21 cellular contexts compared by ENCODE assay signal in genomic region chr19:39190768-39191167, GRCh38. TPM values are rescaled to one million over a fixed set of nuclear protein-coding genes. Genes with fewer than 3 reads are reported as not detected.
A peak's percentile ranks its signal among the peaks of the same experiment; 100 is the strongest.
DNase-seq lines count a peak whose midpoint lies in the region; ATAC-seq, FAIRE-seq and TF ChIP-seq lines count a peak whose summit lies in the region.
"Had no signal": no experiment of that assay in that cellular context is flagged by ENCODE, and none has a peak within 500 bp of the region (broad histone marks: within the 10 kb centered on the region; RNA-seq: fewer than 3 reads in every experiment).

No MANE protein-coding gene starts in this region.

- H3K4me2 ChIP-seq in A549 = peak overlapping the region; percentile 41
- no peak overlapping the region for H3K4me2 ChIP-seq in mesenchymal stem cell (ENCODE audit: low read length, poor library complexity, severe bottlenecking)
- H3K4me2 ChIP-seq: GM23338 had no signal

- H3K36me3 Mint-ChIP-seq in WTC11 = no peaks in the 10 kb centered on the region
- H3K36me3 Mint-ChIP-seq in CD4-positive, alpha-beta memory T cell = no peaks in the 10 kb centered on the region
- H3K36me3 Mint-ChIP-seq: CD14-positive monocyte; CD8-positive, alpha-beta memory T cell had no signal

- H2AK5ac ChIP-seq in mesenchymal stem cell (ENCODE audit: low read length, severe bottlenecking) = no peak overlapping the region

- H2BK120ac ChIP-seq in mesenchymal stem cell (ENCODE audit: low read depth, low read length) = no peak overlapping the region

- H3K4me1 Mint-ChIP-seq in WTC11 = peaks cover 9% of the 10 kb centered on the region; the same call in 1 of the 2 replicates
- H3K4me1 Mint-ChIP-seq in CD4-positive, alpha-beta memory T cell = peaks cover 8 to 13% (median 10%) of the 10 kb centered on the region in 4 donors
- H3K4me1 Mint-ChIP-seq: CD14-positive monocyte had no signal

- H3K18ac ChIP-seq in mesenchymal stem cell (ENCODE audit: low read depth in 1 of 2, low read length in 2 of 2) = no peak overlapping the region

- H4K8ac ChIP-seq in mesenchymal stem cell (ENCODE audit: low read length) = no peak overlapping the region

- H3K9me3 Mint-ChIP-seq in WTC11 = no peaks in the 10 kb centered on the region
- H3K9me3 Mint-ChIP-seq in CD4-positive, alpha-beta memory T cell = no peaks in the 10 kb centered on the region
- H3K9me3 Mint-ChIP-seq: CD8-positive, alpha-beta memory T cell; GM23338 had no signal

- H3K4me1 ChIP-seq in A549 = peaks cover 38% of the 10 kb centered on the region
- H3K4me1 ChIP-seq in mesenchymal stem cell (ENCODE audit: control insufficient read depth, insufficient read depth, low read depth, low read length) = peaks cover 12% of the 10 kb centered on the region
- peaks cover 9% of the 10 kb centered on the region for H3K4me1 ChIP-seq in CD4-positive, alpha-beta memory T cell (ENCODE audit: insufficient read depth, low read length)

- H3K4me3 Mint-ChIP-seq in WTC11 = no peak overlapping the region
- no peak overlapping the region for H3K4me3 Mint-ChIP-seq in CD4-positive, alpha-beta memory T cell
- H3K4me3 Mint-ChIP-seq: CD14-positive monocyte; CD8-positive, alpha-beta memory T cell; GM23338 had no signal

- H3K27me3 ChIP-seq in mesenchymal stem cell (ENCODE audit: control insufficient read depth in 1 of 2, insufficient read depth in 1 of 2, low read length in 2 of 2) (peaks cover 16 to 36% of the 10 kb centered on the region in 2 experiments), MG63 (peaks cover 3% of the 10 kb centered on the region; the same call in 1 of the 2 replicates)
- peaks cover 10% of the 10 kb centered on the region for H3K27me3 ChIP-seq in CD4-positive, alpha-beta memory T cell (ENCODE audit: insufficient read depth, low read length)

- TF ChIP-seq POLR2A in A549 (IDR thresholded peaks at IDR 0.05; ENCODE audit: low read length) = no peak

- no peak for ATAC-seq in A549
- no peak for ATAC-seq in WTC11
- ATAC-seq: GM23338 had no signal

- H3K9ac ChIP-seq in mesenchymal stem cell (ENCODE audit: low read length) = no peak overlapping the region

- H3K36me3 ChIP-seq in mesenchymal stem cell (ENCODE audit: control insufficient read depth in 1 of 2, insufficient read depth in 2 of 2, low read depth in 1 of 2, low read length in 2 of 2) = no peaks in the 10 kb centered on the region
- H3K36me3 ChIP-seq in CD4-positive, alpha-beta memory T cell (ENCODE audit: insufficient read depth, low read length) = no peaks in the 10 kb centered on the region
- H3K36me3 ChIP-seq in MG63 = no peaks in the 10 kb centered on the region

- no peak overlapping the region for H2BK5ac ChIP-seq in mesenchymal stem cell (ENCODE audit: low read depth, low read length, poor library complexity, severe bottlenecking)

- TF ChIP-seq CTCF in A549 (IDR thresholded peaks at IDR 0.05) (no peak), WTC11 (IDR thresholded peaks at IDR 0.05) (no peak)

- no peaks in the 10 kb centered on the region for H3K79me1 ChIP-seq in mesenchymal stem cell (replicated peaks; ENCODE audit: low read length, poor library complexity, severe bottlenecking)

- H3K27me3 Mint-ChIP-seq in WTC11 (ENCODE audit: low read depth) = peaks cover 20% of the 10 kb centered on the region
- peaks cover 20 to 24% of the 10 kb centered on the region in 2 donors for H3K27me3 Mint-ChIP-seq in CD4-positive, alpha-beta memory T cell

- no peak overlapping the region for H4K91ac ChIP-seq in mesenchymal stem cell (ENCODE audit: low read length)

- peak; percentile 99 for FAIRE-seq in A549 (lab: Jason Lieb, UNC)
- FAIRE-seq: A204.1, G401.6, GM12891, HTR-8/SVneo had no signal

- POLR2A ChIA-PET in A549 (lab: Yijun Ruan, JAX) = no interaction called here
- POLR2A ChIA-PET in WTC11 (lab: Charles Lee) = no interaction called here
- POLR2A ChIA-PET in CD4-positive, alpha-beta memory T cell (lab: Charles Lee; ENCODE audit: partially characterized antibody) = no interaction called here

- no peak for TF ChIP-seq RAD21 in A549 (conservative IDR thresholded peaks at IDR 0.05 in 1 of 2, IDR thresholded peaks at IDR 0.05 in 1 of 2)

- no peak overlapping the region for H2BK12ac ChIP-seq in mesenchymal stem cell (ENCODE audit: low read length in 2 of 2)

- CTCF ChIA-PET in A549 (lab: Yijun Ruan, JAX) = interaction anchor here (0.6 to 2.5 kb wide), 6 partner anchors 41 to 229 kb away, joined by 3 to 10 read pairs (median 3); no protein-coding TSS in a partner anchor
- CTCF ChIA-PET in WTC11 (lab: Charles Lee) = no interaction called here
- CTCF ChIA-PET in CD4-positive, alpha-beta memory T cell (lab: Charles Lee; ENCODE audit: partially characterized antibody) = no interaction called here

- DNase-seq in A549 (ENCODE audit: low read depth in 1 of 2, low spot score in 1 of 2) = peak in 1 of 2 experiments; percentile 68
- DNase-seq in DMS79 treated with DMSO at 0.1 percent for 48 hours (lab: John Stamatoyannopoulos, UW) = peak; percentile 19
- DNase-seq in WTC11 (ENCODE audit: low spot score) = no peak
- DNase-seq in mesenchymal stem cell = peak; percentile 9
- DNase-seq in CD4-positive, alpha-beta memory T cell = no peak
- DNase-seq in NCI-H2196 (lab: John Stamatoyannopoulos, UW; ENCODE audit: unreplicated experiment) = no peak
- no peak for DNase-seq in MG63
- no peak for DNase-seq in cerebellum (ENCODE audit: low spot score)
- DNase-seq: Caco-2; CD8-positive, alpha-beta memory T cell; DMS53; EL; H7 had no signal

- peak overlapping the region in 1 of 2 experiments; percentile 0; a peak in 1 of 6 replicates for H3K27ac ChIP-seq in A549
- H3K27ac ChIP-seq in mesenchymal stem cell (ENCODE audit: low read length, poor library complexity, severe bottlenecking) = no peak overlapping the region
- H3K27ac ChIP-seq in CD4-positive, alpha-beta memory T cell (ENCODE audit: low read depth, low read length) = no peak overlapping the region

- no peak overlapping the region for H3K14ac ChIP-seq in mesenchymal stem cell (ENCODE audit: low read length in 2 of 2)

- TF ChIP-seq EP300 in A549 (IDR thresholded peaks at IDR 0.05) = no peak

- 37% methylated on average over 11 of the region's 11 CpGs for WGBS in A549 (ENCODE audit: missing lambda C conversion rate)
- 60% methylated on average over 9 of the region's 11 CpGs for WGBS in mesenchymal stem cell

- no peaks in the 10 kb centered on the region for H3K9me3 ChIP-seq in A549
- H3K9me3 ChIP-seq in mesenchymal stem cell (ENCODE audit: control insufficient read depth, low read length) = no peaks in the 10 kb centered on the region
- no peaks in the 10 kb centered on the region for H3K9me3 ChIP-seq in CD4-positive, alpha-beta memory T cell (ENCODE audit: control insufficient read depth in 1 of 2, low read length in 2 of 2)
- no peaks in the 10 kb centered on the region for H3K9me3 ChIP-seq in MG63
- H3K9me3 ChIP-seq: Caco-2 had no signal

- no peak overlapping the region for H3K23ac ChIP-seq in mesenchymal stem cell (ENCODE audit: low read length in 2 of 2)

- no peak overlapping the region for H2AFZ ChIP-seq in mesenchymal stem cell (ENCODE audit: low read depth, low read length)
- H2AFZ ChIP-seq: GM23338 had no signal

- H3K4ac ChIP-seq in mesenchymal stem cell (ENCODE audit: low read depth in 1 of 2, low read length in 2 of 2) = no peak overlapping the region

- intact Hi-C loops in CD4-positive, alpha-beta memory T cell (cut with micrococcal nuclease) = no loop called here

- no peak overlapping the region for H2BK15ac ChIP-seq in mesenchymal stem cell (ENCODE audit: low read depth, poor library complexity, severe bottlenecking)

- peak overlapping the region; percentile 11; the same call in 1 of the 2 replicates for H3K27ac Mint-ChIP-seq in WTC11
- H3K27ac Mint-ChIP-seq in CD4-positive, alpha-beta memory T cell = no peak overlapping the region
- H3K27ac Mint-ChIP-seq: CD14-positive monocyte; CD8-positive, alpha-beta memory T cell; GM23338 had no signal

- no peak overlapping the region for H3K4me3 ChIP-seq in A549
- H3K4me3 ChIP-seq in mesenchymal stem cell (ENCODE audit: insufficient read depth in 1 of 2, low read depth in 1 of 2, low read length in 2 of 2) = no peak overlapping the region
- H3K4me3 ChIP-seq in CD4-positive, alpha-beta memory T cell (ENCODE audit: low read length in 2 of 2) = no peak overlapping the region
- H3K4me3 ChIP-seq in MG63 = no peak overlapping the region
- H3K4me3 ChIP-seq: GM23338 had no signal

RNA-seq across cellular contexts. Expression of gene NCCRP1, which starts 6.0 kb away (rescaled TPM):
- 0.90 and 1.1 TPM in 2 replicates for polyA plus RNA-seq in A549 (2011; rRNA removed)
- polyA plus RNA-seq in A549 (2012; cell fraction: cytosol; rRNA removed) = 1.1 and 1.5 TPM in 2 replicates
- polyA plus RNA-seq in A549 (2012; cell fraction: nucleus; rRNA removed) = 1.8 and 2.4 TPM in 2 replicates
- 0.71 to 1.1 TPM (median 0.99 TPM) in 3 replicates for polyA plus RNA-seq in A549 (2017; fragmentation: RNase III; extraction: RNeasy Plus Mini Kit Qiagen cat#74134 plus additional on column Dnase treatment)
- polyA minus RNA-seq in A549 (2011; rRNA and poly(A)+ RNA removed) = 0.44 and 0.54 TPM in 2 replicates
- 2.0 to 2.5 TPM (median 2.2 TPM) in 3 replicates for total RNA-seq in WTC11 (2021)
- not detected for polyA plus RNA-seq in mesenchymal stem cell (2013, experiment 1 of 2)
- polyA plus RNA-seq in mesenchymal stem cell (2013, experiment 2 of 2) = not detected
- total RNA-seq in CD4-positive, alpha-beta memory T cell = not detected
- polyA plus RNA-seq in CD4-positive, alpha-beta memory T cell = not detected
- not detected in 2 replicates for total RNA-seq in MG63 (2014; rRNA removed; shearing (Covaris generic); ENCODE audit: low replicate concordance)
- total RNA-seq in cerebellum = not detected
- total RNA-seq: CD8-positive, alpha-beta memory T cell; H7 had no signal
- polyA plus RNA-seq: AG04450; CD14-positive monocyte; CD8-positive, alpha-beta memory T cell had no signal

RNA-seq across cellular contexts. Expression of gene SYCN, which starts 13.3 kb away (rescaled TPM):
- not detected in 2 replicates for polyA plus RNA-seq in A549 (2011; rRNA removed)
- not detected in 2 replicates for polyA plus RNA-seq in A549 (2012; cell fraction: cytosol; rRNA removed)
- 0.16 TPM in 1 of 2 replicates, not detected in the other for polyA plus RNA-seq in A549 (2012; cell fraction: nucleus; rRNA removed)
- not detected in 3 replicates for polyA plus RNA-seq in A549 (2017; fragmentation: RNase III; extraction: RNeasy Plus Mini Kit Qiagen cat#74134 plus additional on column Dnase treatment)
- polyA minus RNA-seq in A549 (2011; rRNA and poly(A)+ RNA removed) = not detected in 2 replicates
- 0.37 to 1.1 TPM (median 0.77 TPM) in 3 replicates for total RNA-seq in WTC11 (2021)
- polyA plus RNA-seq in mesenchymal stem cell (2013, experiment 1 of 2) = not detected
- not detected for polyA plus RNA-seq in mesenchymal stem cell (2013, experiment 2 of 2)
- not detected for total RNA-seq in CD4-positive, alpha-beta memory T cell
- not detected for polyA plus RNA-seq in CD4-positive, alpha-beta memory T cell
- not detected in 2 replicates for total RNA-seq in MG63 (2014; rRNA removed; shearing (Covaris generic); ENCODE audit: low replicate concordance)
- not detected for total RNA-seq in cerebellum
- total RNA-seq: Caco-2; CD8-positive, alpha-beta memory T cell; GM23338; H7 had no signal
- polyA plus RNA-seq: AG04450; BJ; CD14-positive monocyte; CD8-positive, alpha-beta memory T cell; GM23338 had no signal

RNA-seq across cellular contexts. Expression of gene IFNL3, which starts 54.0 kb away (rescaled TPM):
- polyA plus RNA-seq in A549 (2011; rRNA removed) (not detected in 2 replicates), A549 (2017; fragmentation: RNase III; extraction: RNeasy Plus Mini Kit Qiagen cat#74134 plus additional on column Dnase treatment) (not detected in 3 replicates)
- polyA plus RNA-seq in A549 (2012; cell fraction: cytosol; rRNA removed) = not detected in 2 replicates
- polyA plus RNA-seq in A549 (2012; cell fraction: nucleus; rRNA removed) = not detected in 2 replicates
- not detected in 2 replicates for polyA minus RNA-seq in A549 (2011; rRNA and poly(A)+ RNA removed)
- total RNA-seq in WTC11 (2021) (not detected in 3 replicates), cerebellum (not detected)
- not detected for polyA plus RNA-seq in mesenchymal stem cell (2013, experiment 1 of 2)
- polyA plus RNA-seq in mesenchymal stem cell (2013, experiment 2 of 2) = not detected
- not detected for total RNA-seq in CD4-positive, alpha-beta memory T cell
- not detected for polyA plus RNA-seq in CD4-positive, alpha-beta memory T cell
- not detected in 2 replicates for total RNA-seq in MG63 (2014; rRNA removed; shearing (Covaris generic); ENCODE audit: low replicate concordance)
- total RNA-seq: Caco-2; CD8-positive, alpha-beta memory T cell; GM23338; H7 had no signal
- polyA plus RNA-seq: AG04450; BJ; CD14-positive monocyte; CD8-positive, alpha-beta memory T cell; GM23338 had no signal

RNA-seq across cellular contexts. Expression of gene IFNL4, which starts 57.9 kb away (rescaled TPM):
- not detected in 2 replicates for polyA plus RNA-seq in A549 (2011; rRNA removed)
- polyA plus RNA-seq in A549 (2012; cell fraction: cytosol; rRNA removed) = not detected in 2 replicates
- polyA plus RNA-seq in A549 (2012; cell fraction: nucleus; rRNA removed) = not detected in 2 replicates
- polyA plus RNA-seq in A549 (2017; fragmentation: RNase III; extraction: RNeasy Plus Mini Kit Qiagen cat#74134 plus additional on column Dnase treatment) = not detected in 3 replicates
- not detected in 2 replicates for polyA minus RNA-seq in A549 (2011; rRNA and poly(A)+ RNA removed)
- total RNA-seq in WTC11 (2021) = not detected in 3 replicates
- not detected for polyA plus RNA-seq in mesenchymal stem cell (2013, experiment 1 of 2)
- not detected for polyA plus RNA-seq in mesenchymal stem cell (2013, experiment 2 of 2)
- total RNA-seq in CD4-positive, alpha-beta memory T cell = not detected
- not detected for polyA plus RNA-seq in CD4-positive, alpha-beta memory T cell
- total RNA-seq in MG63 (2014; rRNA removed; shearing (Covaris generic); ENCODE audit: low replicate concordance) = not detected in 2 replicates
- total RNA-seq in cerebellum = not detected
- total RNA-seq: Caco-2, GM23338, H7 had no signal
- polyA plus RNA-seq: AG04450; BJ; CD14-positive monocyte; CD8-positive, alpha-beta memory T cell; GM23338 had no signal

Comparison
In these comparisons a context has a peak if more than half of its experiments do, and no peak if none do; other contexts are left out.
1. DNase-seq: peak in DMS79 treated with DMSO at 0.1 percent for 48 hours (single experiment) and mesenchymal stem cell (single experiment); none in WTC11 (single experiment), CD4-positive, alpha-beta memory T cell (0 of 5), NCI-H2196 (single experiment), MG63 (single experiment) and cerebellum (single experiment).